ENCODE assay signal across 12 cellular contexts in the genomic region with DNA sequence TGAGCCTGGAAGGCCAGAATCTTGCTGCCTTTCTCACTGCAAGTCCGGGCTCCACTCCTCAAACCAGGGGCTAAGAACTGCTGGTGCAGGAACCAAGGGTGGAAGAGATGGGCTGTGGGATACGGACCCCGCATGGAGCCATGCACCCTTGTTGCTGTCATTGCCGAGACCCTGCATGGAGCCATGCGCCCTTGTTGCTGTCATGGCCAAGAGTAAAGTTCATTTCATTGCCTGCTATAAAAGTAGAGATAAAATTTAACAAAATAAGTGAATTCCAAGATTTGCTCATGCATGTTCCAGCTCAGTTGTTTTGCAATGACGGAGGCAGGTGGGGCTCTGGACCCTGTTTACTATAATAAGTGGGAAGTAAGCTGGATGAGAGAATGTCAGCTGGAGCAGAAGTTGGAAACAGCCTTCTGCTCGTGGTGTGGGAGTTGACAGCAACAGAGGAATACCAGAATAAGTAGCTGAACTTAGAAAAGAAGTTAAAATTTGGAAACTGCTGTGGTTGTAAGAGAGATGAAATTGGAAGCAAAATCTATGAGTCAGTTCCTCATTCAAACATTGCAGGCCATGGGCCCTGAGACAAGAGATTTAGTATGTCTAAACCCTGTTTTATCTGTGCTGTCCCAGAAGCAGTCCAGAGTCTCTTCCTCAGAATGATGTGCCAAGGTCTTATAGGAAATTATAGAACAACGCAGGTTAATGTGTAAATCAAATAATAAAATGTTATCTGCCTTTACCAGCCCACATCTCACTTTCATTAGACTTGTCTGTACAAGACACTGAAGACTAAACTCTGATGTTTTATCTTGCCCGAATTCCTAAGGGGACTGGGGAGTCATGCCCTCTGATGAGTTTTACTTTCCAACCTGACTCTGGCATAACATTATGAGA. TPM values are rescaled to one million over a fixed set of nuclear protein-coding genes. Genes with fewer than 3 reads are reported as not detected.
DNase-seq lines count a peak whose midpoint lies in the region; FAIRE-seq and TF ChIP-seq lines count a peak whose summit lies in the region.
"Had no signal": no experiment of that assay in that cellular context is flagged by ENCODE, and none has a peak within 500 bp of the region (broad histone marks: within the 10 kb centered on the region; RNA-seq: fewer than 3 reads in every experiment).

No MANE protein-coding gene starts in this region.

- H2BK15ac ChIP-seq in H1 (ENCODE audit: low read length) = no peak overlapping the region

- no peak overlapping the region for H3K4ac ChIP-seq in H1 (replicated peaks; ENCODE audit: insufficient read length, low read depth, low read length)

- H4K91ac ChIP-seq in H1 (replicated peaks; ENCODE audit: insufficient read length, low read length) = no peak overlapping the region

- POLR2A ChIA-PET in H1 (lab: Charles Lee; ENCODE audit: partially characterized antibody) = no interaction called here

- no peak overlapping the region for H3K4me2 ChIP-seq in H1 (ENCODE audit: insufficient read depth in 1 of 2, low read depth in 2 of 2, low read length in 2 of 2)
- H3K4me2 ChIP-seq in hepatocyte = no peak overlapping the region

- H3K36me3 ChIP-seq in ACC112 (ENCODE audit: insufficient read depth, low read length) = no peaks in the 10 kb centered on the region
- no peaks in the 10 kb centered on the region for H3K36me3 ChIP-seq in H1 (ENCODE audit: control insufficient read depth in 2 of 4, insufficient read depth in 4 of 4, low read length in 3 of 4)
- no peaks in the 10 kb centered on the region for H3K36me3 ChIP-seq in hepatocyte (replicated peaks; ENCODE audit: insufficient read depth, low read depth)
- H3K36me3 ChIP-seq: SJSA1 had no signal

- peak overlapping the region; percentile 45 for H2BK120ac ChIP-seq in H1 (replicated peaks; ENCODE audit: low read depth, low read length)

- CTCF ChIA-PET in H1 (lab: Charles Lee; ENCODE audit: partially characterized antibody) = interaction anchor here (0.6 to 1.2 kb wide), 2 partner anchors 8 to 13 kb away, joined by 3 to 4 read pairs; no protein-coding TSS in a partner anchor

- H4K5ac ChIP-seq in H1 (ENCODE audit: insufficient read length, low read depth, low read length) = no peak overlapping the region

- H3K27ac ChIP-seq in ACC112 (ENCODE audit: low read depth, low read length) (peak overlapping the region; percentile 44), H1 (ENCODE audit: low read depth, low read length) (no peak overlapping the region), hepatocyte (no peak overlapping the region)
- H3K27ac ChIP-seq: SJSA1 had no signal

- TF ChIP-seq RAD21 in H1 (IDR thresholded peaks at IDR 0.05 in 1 of 2, conservative IDR thresholded peaks at IDR 0.05 in 1 of 2; ENCODE audit: low read depth in 2 of 2, low read length in 2 of 2) = no peak

- no peaks in the 10 kb centered on the region for H3K9me3 ChIP-seq in H1 (ENCODE audit: insufficient read depth in 2 of 2, low read depth in 1 of 2, low read length in 1 of 2)
- no peaks in the 10 kb centered on the region for H3K9me3 ChIP-seq in hepatocyte (ENCODE audit: low read depth)
- H3K9me3 ChIP-seq: SJSA1 had no signal

- H3K23me2 ChIP-seq in H1 (ENCODE audit: low read depth, low read length) = no peaks in the 10 kb centered on the region

- no peak overlapping the region for H3K14ac ChIP-seq in H1 (ENCODE audit: insufficient read length)

- H3K4me3 ChIP-seq in ACC112 (ENCODE audit: low read depth, low read length) (no peak overlapping the region), NB4 (ENCODE audit: low read depth, low read length) (no peak overlapping the region), H1 (ENCODE audit: extremely low read depth in 1 of 4, insufficient read depth in 2 of 4, low read depth in 3 of 4, low read length in 4 of 4) (no peak overlapping the region), hepatocyte (no peak overlapping the region)
- H3K4me3 ChIP-seq: SJSA1 had no signal

- no peak overlapping the region for H4K8ac ChIP-seq in H1 (ENCODE audit: extremely low read depth, insufficient read depth, low read length)

- H3K27me3 ChIP-seq in ACC112 (ENCODE audit: insufficient read depth, low read length) (no peaks in the 10 kb centered on the region), H1 (replicated peaks in 1 of 4; ENCODE audit: control insufficient read depth in 3 of 4, extremely low read depth in 1 of 4, insufficient read depth in 3 of 4, low read length in 3 of 4) (no peaks in the 10 kb centered on the region), hepatocyte (no peaks in the 10 kb centered on the region)
- H3K27me3 ChIP-seq: SJSA1 had no signal

- peaks cover 19% of the 10 kb centered on the region for H3K4me1 ChIP-seq in ACC112 (ENCODE audit: control insufficient read depth, insufficient read depth, low read length, unreplicated experiment)
- H3K4me1 ChIP-seq in H1 (replicated peaks in 1 of 4; ENCODE audit: control insufficient read depth in 3 of 4, insufficient read depth in 4 of 4, low read length in 3 of 4) = peaks cover 4 to 8% (median 6%) of the 10 kb centered on the region in 4 experiments; a peak in 5 of 7 replicates
- H3K4me1 ChIP-seq in hepatocyte (ENCODE audit: insufficient read depth) = peaks cover 5% of the 10 kb centered on the region

- no peak overlapping the region for H2BK12ac ChIP-seq in H1 (ENCODE audit: low read depth, low read length)

- no peak for TF ChIP-seq CTCF in NB4 (IDR thresholded peaks at IDR 0.05; ENCODE audit: low read depth, low read length)
- no peak for TF ChIP-seq CTCF in H1 (IDR thresholded peaks at IDR 0.05; ENCODE audit: control extremely low read depth in 1 of 3, insufficient read depth in 1 of 3, low read depth in 1 of 3, low read length in 3 of 3)
- TF ChIP-seq CTCF in hepatocyte (IDR thresholded peaks at IDR 0.05; ENCODE audit: poor library complexity) = no peak

- no peaks in the 10 kb centered on the region for H3K9me2 ChIP-seq in hepatocyte (replicated peaks; ENCODE audit: insufficient read depth)

- H3K18ac ChIP-seq in H1 (ENCODE audit: extremely low read depth, low read length) = no peak overlapping the region

- H2BK5ac ChIP-seq in H1 (ENCODE audit: low read depth, low read length) = no peak overlapping the region

- no peak overlapping the region for H2BK20ac ChIP-seq in H1 (ENCODE audit: low read length)

- no peak for TF ChIP-seq POLR2A in NB4 (IDR thresholded peaks at IDR 0.05; ENCODE audit: extremely low read depth, insufficient read length)
- TF ChIP-seq POLR2A in H1 (IDR thresholded peaks at IDR 0.05; ENCODE audit: control extremely low read depth in 1 of 2, low read depth in 2 of 2, low read length in 2 of 2) = no peak

- no peak for TF ChIP-seq EP300 in H1 (IDR thresholded peaks at IDR 0.05; ENCODE audit: borderline replicate concordance in 1 of 2, low read depth in 2 of 2, low read length in 2 of 2)

- no peak for FAIRE-seq in H1 (lab: Jason Lieb, UNC)
- FAIRE-seq: A204.1 had no signal

- H3K56ac ChIP-seq in H1 (replicated peaks; ENCODE audit: insufficient read length, low read depth, low read length) = no peak overlapping the region

- DNase-seq in NB4 (ENCODE audit: low read depth) (peak; percentile 65), H1 (ENCODE audit: low read depth in 1 of 2, low spot score in 2 of 2) (no peak), kidney tubule cell (ENCODE audit: low spot score) (peak; percentile 21), hepatocyte (ENCODE audit: low spot score) (no peak), SHP77 treated with DMSO at 0.1 percent for 48 hours (lab: John Stamatoyannopoulos, UW) (no peak), NCI-H524 (lab: John Stamatoyannopoulos, UW) (no peak), COR-L47 (lab: John Stamatoyannopoulos, UW) (no peak)
- DNase-seq: activated CD4-positive, alpha-beta T cell treated with anti-CD3 and anti-CD28 coated beads for 4 hours; NCI-H187 treated with DMSO at 0.1 percent for 48 hours had no signal

- no peaks in the 10 kb centered on the region for H3K79me1 ChIP-seq in H1 (ENCODE audit: low read depth, low read length)

- no peak overlapping the region for H2AK5ac ChIP-seq in H1 (ENCODE audit: low read depth, low read length)

- H2AFZ ChIP-seq in ACC112 (ENCODE audit: low read length, unreplicated experiment) (peak overlapping the region; percentile 47), H1 (ENCODE audit: low read length) (no peak overlapping the region), hepatocyte (no peak overlapping the region)

- H3K79me2 ChIP-seq in ACC112 (ENCODE audit: control insufficient read depth, insufficient read depth, low read length, unreplicated experiment) (no peaks in the 10 kb centered on the region), H1 (ENCODE audit: control insufficient read depth in 1 of 2, insufficient read depth in 2 of 2, low read length in 2 of 2) (no peaks in the 10 kb centered on the region), hepatocyte (no peaks in the 10 kb centered on the region)

- no peak overlapping the region for H3K23ac ChIP-seq in H1 (ENCODE audit: insufficient read length)

- no peak overlapping the region for H3K9ac ChIP-seq in H1 (replicated peaks in 1 of 4; ENCODE audit: extremely low read depth in 1 of 4, low read depth in 3 of 4, low read length in 3 of 4)

- H4K20me1 ChIP-seq in H1 (replicated peaks in 1 of 2; ENCODE audit: control insufficient read depth in 1 of 2, insufficient read depth in 2 of 2, low read length in 2 of 2) = no peaks in the 10 kb centered on the region
- H4K20me1 ChIP-seq in hepatocyte (ENCODE audit: insufficient read depth, poor library complexity, severe bottlenecking) = no peaks in the 10 kb centered on the region

- WGBS in H1 (ENCODE audit: extremely low coverage in 1 of 2, insufficient coverage in 1 of 2, insufficient read length in 1 of 2, insufficient replicate concordance in 2 of 2, low coverage in 1 of 2, low lambda C conversion rate in 2 of 2, missing lambda C conversion rate in 1 of 2), 2 experiments = 90% methylated on average over 9 of the region's 9 CpGs; no CpG with 5 or more reads in 1 of the 2 experiments
- 85% methylated on average over 9 of the region's 9 CpGs for WGBS in hepatocyte (ENCODE audit: low lambda C conversion rate, missing lambda C conversion rate)

TF ChIP-seq in H1, 55 proteins besides CTCF, POLR2A, EP300 and RAD21 (continues in another document):
- TF ChIP-seq, protein P1, sequence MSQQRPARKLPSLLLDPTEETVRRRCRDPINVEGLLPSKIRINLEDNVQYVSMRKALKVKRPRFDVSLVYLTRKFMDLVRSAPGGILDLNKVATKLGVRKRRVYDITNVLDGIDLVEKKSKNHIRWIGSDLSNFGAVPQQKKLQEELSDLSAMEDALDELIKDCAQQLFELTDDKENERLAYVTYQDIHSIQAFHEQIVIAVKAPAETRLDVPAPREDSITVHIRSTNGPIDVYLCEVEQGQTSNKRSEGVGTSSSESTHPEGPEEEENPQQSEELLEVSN (IDR thresholded peaks at IDR 0.05) = no peak

RNA-seq across cellular contexts. Expression of a gene that starts 15.8 kb away (rescaled TPM):
- total RNA-seq in H1 (2021; fragmentation: NEBNext Ultra II Directional; extraction: Animal tissue kit (Norgen Biotek cat#: 25700)) = 22.5 and 23.3 TPM in 2 replicates
- 11.0 and 14.5 TPM in 2 replicates for polyA plus RNA-seq in H1 (2011; rRNA removed)
- 13.2 TPM for polyA plus RNA-seq in H1 (2011; cell fraction: cytosol; rRNA removed)
- 33.1 TPM for polyA plus RNA-seq in H1 (2011; cell fraction: nucleus; rRNA removed)
- 9.6 to 12.8 TPM (median 11.3 TPM) in 4 replicates for polyA plus RNA-seq in H1 (2012, experiment 1 of 2)
- 3.1 TPM for polyA plus RNA-seq in H1 (2012, experiment 2 of 2)
- 21.3 TPM for polyA plus RNA-seq in H1 (2013, experiment 1 of 2)
- polyA plus RNA-seq in H1 (2013, experiment 2 of 2) = 17.4 TPM
- 23.9 and 27.8 TPM in 2 replicates for polyA minus RNA-seq in H1 (2011; rRNA and poly(A)+ RNA removed)
- 17.0 TPM for polyA minus RNA-seq in H1 (2011; cell fraction: cytosol; rRNA and poly(A)+ RNA removed)
- 19.3 TPM for polyA minus RNA-seq in H1 (2011; cell fraction: nucleus; rRNA and poly(A)+ RNA removed)
- 2.8 and 5.5 TPM in 2 replicates for total RNA-seq in hepatocyte
- polyA plus RNA-seq in hepatocyte = 3.2 and 3.9 TPM in 2 replicates
- total RNA-seq: SJSA1 had no signal

Comparison
In these comparisons a context has a peak if more than half of its experiments do, and no peak if none do; other contexts are left out.
1. DNase-seq: peak in NB4 (single experiment) and kidney tubule cell (single experiment); none in H1 (0 of 2), hepatocyte (single experiment), SHP77 treated with DMSO at 0.1 percent for 48 hours (single experiment), NCI-H524 (0 of 2) and COR-L47 (single experiment).